In the genomic region with DNA sequence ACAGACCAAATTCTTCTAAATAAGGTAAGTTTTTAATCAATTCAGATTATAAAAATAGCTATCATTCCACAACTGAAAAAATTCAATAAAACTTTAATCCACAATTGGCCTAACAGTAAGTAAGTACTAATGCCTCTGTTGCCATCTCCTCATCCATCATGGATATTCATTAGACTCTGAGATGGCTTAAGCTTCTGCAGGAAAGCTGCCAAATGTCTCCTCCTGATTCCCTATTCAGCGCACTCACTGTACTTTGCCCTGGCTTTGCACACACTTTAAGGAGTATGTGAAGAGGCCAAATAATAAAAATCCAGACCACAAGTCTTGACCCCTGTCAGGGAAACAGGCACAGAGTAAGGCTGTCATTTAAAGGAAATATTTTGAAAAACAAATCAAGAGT, we compare ENCODE assay signal across 19 cellular contexts. TPM values are rescaled to one million over a fixed set of nuclear protein-coding genes. Genes with fewer than 3 reads are reported as not detected.
DNase-seq lines count a peak whose midpoint lies in the region; ATAC-seq and TF ChIP-seq lines count a peak whose summit lies in the region.
"Had no signal": no experiment of that assay in that cellular context is flagged by ENCODE, and none has a peak within 500 bp of the region (broad histone marks: within the 10 kb centered on the region; RNA-seq: fewer than 3 reads in every experiment).

No MANE protein-coding gene starts in this region.

- H3K4me1 ChIP-seq in SK-N-SH (ENCODE audit: control insufficient read depth in 1 of 2, insufficient read depth in 2 of 2, low read depth in 1 of 2, low read length in 1 of 2) (peaks cover 0 to 2% of the 10 kb centered on the region in 2 experiments; a peak in 2 of 4 replicates), ovary (ENCODE audit: insufficient read depth) (no peaks in the 10 kb centered on the region)

- H3K9me2 ChIP-seq in SK-N-SH: no peaks in the 10 kb centered on the region; the same call in 1 of the 2 replicates

- H3K27ac ChIP-seq in SK-N-SH (ENCODE audit: low read depth in 2 of 2, low read length in 1 of 2) (peak overlapping the region in 1 of 2 experiments; percentile 9; a peak in 1 of 4 replicates), ovary (no peak overlapping the region)
- H3K27ac ChIP-seq: 22Rv1 had no signal

- H4K20me1 ChIP-seq in SK-N-SH (ENCODE audit: insufficient read depth): no peaks in the 10 kb centered on the region

- H3K9ac ChIP-seq in SK-N-SH: no peak overlapping the region

- H3K27me3 ChIP-seq in SK-N-SH (ENCODE audit: insufficient read depth): no peaks in the 10 kb centered on the region
- H3K27me3 ChIP-seq in ovary: no peaks in the 10 kb centered on the region

- H3K9me3 Mint-ChIP-seq in nephron (no peaks in the 10 kb centered on the region), CD14-positive monocyte (no peaks in the 10 kb centered on the region)
- H3K9me3 Mint-ChIP-seq: CD4-positive, CD25-positive, alpha-beta regulatory T cell had no signal

- H3F3A ChIP-seq in SK-N-SH (replicated peaks; ENCODE audit: insufficient read depth): peaks cover 22% of the 10 kb centered on the region

- POLR2A ChIA-PET in SK-N-SH (lab: Yijun Ruan, JAX): no interaction called here

- no peaks in the 10 kb centered on the region for H3K9me3 ChIP-seq in SK-N-SH
- H3K9me3 ChIP-seq in ovary: no peaks in the 10 kb centered on the region

- H3K36me3 Mint-ChIP-seq in nephron (ENCODE audit: low read depth) (peaks cover 69% of the 10 kb centered on the region), CD14-positive monocyte (peaks cover 84 to 92% of the 10 kb centered on the region in 2 donors)

- peak; percentile 47 for ATAC-seq in SK-N-SH treated with all-trans-retinoic acid at 6 μM for 48 hours
- ATAC-seq in HG02973 (IDR thresholded peaks at IDR 0.05; ENCODE audit: unreplicated experiment): no peak
- ATAC-seq: Panc1, Right ventricle myocardium inferior had no signal

- H3K4me1 Mint-ChIP-seq in nephron (no peaks in the 10 kb centered on the region), CD14-positive monocyte (no peaks in the 10 kb centered on the region)

- TF ChIP-seq CTCF in SK-N-SH (IDR thresholded peaks at IDR 0.05): no peak
- TF ChIP-seq CTCF in nephron (IDR thresholded peaks at IDR 0.05; ENCODE audit: unreplicated experiment in 3 of 3): no peak
- no peak for TF ChIP-seq CTCF in ovary (IDR thresholded peaks at IDR 0.05)
- no peak for TF ChIP-seq CTCF in CD14-positive monocyte (IDR thresholded peaks at IDR 0.05)

- WGBS in SK-N-SH (ENCODE audit: low lambda C conversion rate): 95% methylated on average over 1 of the region's 1 CpG
- 22 to 37% (median 27%) methylated on average over 1 of the region's 1 CpG for WGBS in ovary, 3 donors

- TF ChIP-seq POLR2A in ovary (IDR thresholded peaks at IDR 0.05): no peak

- H3K4me2 ChIP-seq in SK-N-SH: no peak overlapping the region

- H3K36me3 ChIP-seq in SK-N-SH (replicated peaks in 1 of 2; ENCODE audit: control insufficient read depth in 1 of 2, insufficient read depth in 2 of 2, low read length in 1 of 2) (peaks cover 88% of the 10 kb centered on the region in 2 experiments), ovary (no peaks in the 10 kb centered on the region)

- H2AFZ ChIP-seq in SK-N-SH (ENCODE audit: low read depth): no peak overlapping the region

- TF ChIP-seq EP300 in SK-N-SH (IDR thresholded peaks at IDR 0.05; ENCODE audit: borderline replicate concordance in 1 of 2, low read depth in 1 of 2, low read length in 1 of 2): no peak
- no peak for TF ChIP-seq EP300 in ovary (IDR thresholded peaks at IDR 0.05)

- CTCF ChIA-PET in SK-N-SH (lab: Yijun Ruan, JAX): interaction anchor here (0.7 to 1.5 kb wide), 5 partner anchors 9 to 102 kb away, joined by 3 to 5 read pairs (median 3); a partner anchor contains a TSS

- H3K4me3 ChIP-seq in SK-N-SH (ENCODE audit: low read depth in 2 of 2, low read length in 1 of 2): no peak overlapping the region
- no peak overlapping the region for H3K4me3 ChIP-seq in ovary

- TF ChIP-seq RAD21 in SK-N-SH (IDR thresholded peaks at IDR 0.05; ENCODE audit: low read length): no peak

- H3K27me3 Mint-ChIP-seq in nephron (ENCODE audit: low read depth): no peaks in the 10 kb centered on the region
- H3K27me3 Mint-ChIP-seq in CD14-positive monocyte (ENCODE audit: low read depth in 3 of 3): no peaks in the 10 kb centered on the region
- H3K27me3 Mint-ChIP-seq: CD4-positive, CD25-positive, alpha-beta regulatory T cell had no signal

- DNase-seq in SK-N-SH (no peak), cerebellar cortex (ENCODE audit: low spot score) (peak; percentile 67), ovary (no peak), CD14-positive monocyte (ENCODE audit: low spot score) (no peak), COR-L47 (lab: John Stamatoyannopoulos, UW) (no peak)
- DNase-seq: CD4-positive, CD25-positive, alpha-beta regulatory T cell; DMS79 treated with DMSO at 0.1 percent for 48 hours; GF-D8; Karpas-422; NCI-H1105 treated with DMSO at 0.1 percent for 48 hours; NCI-H1930; NCI-H2171 treated with DMSO at 0.1 percent for 48 hours; NCI-H774 had no signal

- H3K27ac Mint-ChIP-seq in nephron (peak overlapping the region; percentile 49 to 61 (median 58)), CD14-positive monocyte (no peak overlapping the region)

- H3K4me3 Mint-ChIP-seq in nephron (no peak overlapping the region), CD14-positive monocyte (no peak overlapping the region)
- H3K4me3 Mint-ChIP-seq: CD4-positive, CD25-positive, alpha-beta regulatory T cell had no signal

- intact Hi-C loops in ovary (cut with DNase I) (no loop called here), CD14-positive monocyte (cut with micrococcal nuclease) (no loop called here)

- no peaks in the 10 kb centered on the region; the same call in 1 of the 2 replicates for H3K79me2 ChIP-seq in SK-N-SH (ENCODE audit: insufficient read depth)

TF ChIP-seq in SK-N-SH treated with all-trans-retinoic acid at 6 μM for 48 hours, 23 proteins besides CTCF, POLR2A, EP300 and RAD21:
- TF ChIP-seq OSR1 (CRISPR knock-in tag; IDR thresholded peaks at IDR 0.05) (no peak), TOX (CRISPR knock-in tag; IDR thresholded peaks at IDR 0.05; ENCODE audit: borderline replicate concordance) (no peak), ISL1 (CRISPR knock-in tag; IDR thresholded peaks at IDR 0.05) (peak; percentile 83)

TF ChIP-seq in SK-N-SH, 30 proteins besides CTCF, POLR2A, EP300 and RAD21:
- TF ChIP-seq GABPA (IDR thresholded peaks at IDR 0.05; ENCODE audit: low read depth): no peak
- no peak for TF ChIP-seq CHD2 (IDR thresholded peaks at IDR 0.05; ENCODE audit: low read length, partially characterized antibody)
- TF ChIP-seq, protein P1, sequence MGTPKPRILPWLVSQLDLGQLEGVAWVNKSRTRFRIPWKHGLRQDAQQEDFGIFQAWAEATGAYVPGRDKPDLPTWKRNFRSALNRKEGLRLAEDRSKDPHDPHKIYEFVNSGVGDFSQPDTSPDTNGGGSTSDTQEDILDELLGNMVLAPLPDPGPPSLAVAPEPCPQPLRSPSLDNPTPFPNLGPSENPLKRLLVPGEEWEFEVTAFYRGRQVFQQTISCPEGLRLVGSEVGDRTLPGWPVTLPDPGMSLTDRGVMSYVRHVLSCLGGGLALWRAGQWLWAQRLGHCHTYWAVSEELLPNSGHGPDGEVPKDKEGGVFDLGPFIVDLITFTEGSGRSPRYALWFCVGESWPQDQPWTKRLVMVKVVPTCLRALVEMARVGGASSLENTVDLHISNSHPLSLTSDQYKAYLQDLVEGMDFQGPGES (IDR thresholded peaks at IDR 0.05; ENCODE audit: low read depth, low read length): no peak
- no peak for TF ChIP-seq ELF1 (IDR thresholded peaks at IDR 0.05)
- no peak for TF ChIP-seq SIN3A (IDR thresholded peaks at IDR 0.05; ENCODE audit: borderline replicate concordance, low read depth, low read length)
- TF ChIP-seq JUND (IDR thresholded peaks at IDR 0.05): no peak
- TF ChIP-seq SMC3 (IDR thresholded peaks at IDR 0.05; ENCODE audit: low read depth, low read length): no peak
- no peak for TF ChIP-seq FOSL2 (IDR thresholded peaks at IDR 0.05; ENCODE audit: borderline replicate concordance, low read depth)
- no peak for TF ChIP-seq TEAD4 (IDR thresholded peaks at IDR 0.05; ENCODE audit: borderline replicate concordance, insufficient read depth)
- TF ChIP-seq FOXJ3 (CRISPR knock-in tag; IDR thresholded peaks at IDR 0.05): no peak
TF ChIP-seq in SK-N-SH: peak in this region for 0.

RNA-seq across cellular contexts. Expression of a gene that starts 23.6 kb away (rescaled TPM):
- 24.2 and 30.2 TPM in 2 replicates for polyA plus RNA-seq in SK-N-SH (2012; rRNA removed)
- polyA plus RNA-seq in SK-N-SH (2012; cell fraction: cytosol; rRNA removed): 28.8 and 30.9 TPM in 2 replicates
- polyA plus RNA-seq in SK-N-SH (2012; cell fraction: nucleus; rRNA removed): 23.1 and 46.3 TPM in 2 replicates
- total RNA-seq in ovary: 10 to 100 TPM; 22.4 to 48.5 (median 39.9) TPM
- polyA plus RNA-seq in ovary: 10 to 100 TPM; 12.1 to 16.8 TPM
- 1 to 10 TPM; 4.0 to 4.8 TPM for polyA plus RNA-seq in CD14-positive monocyte

RNA-seq across cellular contexts. Expression of a gene that starts 23.6 kb away (rescaled TPM):
- polyA plus RNA-seq in SK-N-SH (2012; rRNA removed) (3.4 and 5.8 TPM in 2 replicates), ovary (1 to 10 TPM; 4.4 to 5.2 TPM), CD14-positive monocyte (1 to 10 TPM; 1.1 to 1.2 TPM)
- 4.3 and 4.9 TPM in 2 replicates for polyA plus RNA-seq in SK-N-SH (2012; cell fraction: cytosol; rRNA removed)
- polyA plus RNA-seq in SK-N-SH (2012; cell fraction: nucleus; rRNA removed): 6.1 and 12.4 TPM in 2 replicates
- 1 to 10 TPM; 2.8 to 5.3 (median 4.3) TPM for total RNA-seq in ovary

Comparison
In these comparisons a context has a peak if more than half of its experiments do, and no peak if none do; other contexts are left out.
1. H3K27ac Mint-ChIP-seq: peak in nephron (3 of 3); none in CD14-positive monocyte (0 of 7).